ENCODE assay signal across 8 cellular contexts in genomic region chr12:85835810-85836715, GRCh38. TPM values are rescaled to one million over a fixed set of nuclear protein-coding genes. Genes with fewer than 3 reads are reported as not detected.
DNase-seq lines count a peak whose midpoint lies in the region; ATAC-seq and TF ChIP-seq lines count a peak whose summit lies in the region.

RASSF9 (minus strand) TSS chr12:85836409; CDS start chr12:85836201, 208 bp downstream.

- peak within 1 kb of the TSS; percentile 67 to 72 (median 70) for H3K27ac ChIP-seq in esophagus muscularis mucosa (replicated peaks in 1 of 4)

- no peaks in the 10 kb centered on the region for H3K36me3 ChIP-seq in esophagus muscularis mucosa

- no peak for TF ChIP-seq EP300 in esophagus muscularis mucosa (IDR thresholded peaks at IDR 0.05)

- intact Hi-C loops in esophagus muscularis mucosa (cut with DNase I), result no loop called here

- DNase-seq in AG09319 (ENCODE audit: extremely low read depth, low read depth) (peak; percentile 60), NCI-H146 treated with DMSO at 0.1 percent for 48 hours (lab: John Stamatoyannopoulos, UW; ENCODE audit: unreplicated experiment) (peak; percentile 42), esophagus muscularis mucosa (ENCODE audit: extremely low spot score) (no peak), myocyte (ENCODE audit: low read depth) (peak; percentile 38), GM10266 (ENCODE audit: extremely low spot score) (no peak), NCI-H1417 treated with DMSO at 0.1 percent for 48 hours (lab: John Stamatoyannopoulos, UW) (no peak), NOMO-1 treated with dmso at 0.1 percent for 144 hours (lab: John Stamatoyannopoulos, UW; ENCODE audit: unreplicated experiment) (no peak)

- no peak for TF ChIP-seq POLR2A in esophagus muscularis mucosa (IDR thresholded peaks at IDR 0.05; ENCODE audit: low read depth)

- H3K27me3 ChIP-seq in esophagus muscularis mucosa, result no peaks in the 10 kb centered on the region

- no peak for ATAC-seq in GM18907 (IDR thresholded peaks at IDR 0.05; ENCODE audit: unreplicated experiment)

- 18% methylated on average over 14 of the region's 14 CpGs for WGBS in esophagus muscularis mucosa

- peaks cover 6 to 22% (median 16%) of the 10 kb centered on the region in 4 donors for H3K4me1 ChIP-seq in esophagus muscularis mucosa

- TF ChIP-seq CTCF in AG09319 (IDR thresholded peaks at IDR 0.05; ENCODE audit: low read depth, low read length) (no peak), esophagus muscularis mucosa (IDR thresholded peaks at IDR 0.05) (no peak), GM10266 (IDR thresholded peaks at IDR 0.05; ENCODE audit: control insufficient read depth, insufficient read depth, low read depth, missing control alignments) (no peak)

- H3K4me3 ChIP-seq in esophagus muscularis mucosa, result peak within 1 kb of the TSS; percentile 37 to 55 (median 52)

- no peaks in the 10 kb centered on the region for H3K9me3 ChIP-seq in esophagus muscularis mucosa

RNA-seq across cellular contexts. Expression of gene RASSF9, which starts in this region (rescaled TPM):
- total RNA-seq in esophagus muscularis mucosa, result 1 to 10 TPM; 1.2 to 3.6 (median 2.1) TPM
- 0.05 and 0.08 TPM in 2 replicates for total RNA-seq in myocyte
- 0.19 TPM for polyA plus RNA-seq in myocyte (2012)

Comparison
In these comparisons a context has a peak if more than half of its experiments do, and no peak if none do; other contexts are left out.
1. Peak in DNase-seq in myocyte; RNA of the gene not detected or under 1 TPM.
2. DNase-seq: peak in AG09319 (single experiment) and NCI-H146 treated with DMSO at 0.1 percent for 48 hours (single experiment); none in esophagus muscularis mucosa (single experiment), GM10266 (single experiment), NCI-H1417 treated with DMSO at 0.1 percent for 48 hours (single experiment) and NOMO-1 treated with dmso at 0.1 percent for 144 hours (single experiment).